Comparison of ENCODE assay signal across 8 cellular contexts in genomic region chr13:24053505-24054251, GRCh38.
DNase-seq lines count a peak whose midpoint lies in the region; ATAC-seq lines count a peak whose summit lies in the region.

No MANE protein-coding gene starts in this region.

- DNase-seq in DMS153 (lab: John Stamatoyannopoulos, UW) (peak; percentile 69), RPMI8226 (peak; percentile 91), Right ventricle myocardium superior (no peak), putamen (ENCODE audit: low spot score) (peak; percentile 83)
- peak; percentile 80 for DNase-seq in Jurkat, Clone E6-1 (ENCODE audit: low read depth, low spot score)
- peak; percentile 66 for DNase-seq in activated naive CD4-positive, alpha-beta T cell treated with Interleukin-2 at 50 U/mL for 16 hours

- ATAC-seq in GM21390 (IDR thresholded peaks at IDR 0.05; ENCODE audit: unreplicated experiment) (peak; percentile 86), Right ventricle myocardium superior (ENCODE audit: poor library complexity) (peak; percentile 75), HG03196 (IDR thresholded peaks at IDR 0.05; ENCODE audit: unreplicated experiment) (no peak)

- no peak overlapping the region for H3K4me3 ChIP-seq in Jurkat, Clone E6-1 (ENCODE audit: low read length)

- intact Hi-C loops in Right ventricle myocardium superior (cut with DNase I) = loop anchor here (5.0 kb wide), 1 partner anchor 164 kb away; no protein-coding TSS in a partner anchor
